ENCODE assay signal across 1 cellular context in genomic region chr21:45613881-45614280, GRCh38.
TF ChIP-seq lines count a peak whose summit lies in the region.

No MANE protein-coding gene starts in this region.

TF ChIP-seq in IMR-90, 13 proteins besides CTCF, POLR2A, EP300 and RAD21 (continued from another document):
- TF ChIP-seq MAFK (IDR thresholded peaks at IDR 0.05; ENCODE audit: low read depth, low read length) = no peak
- no peak for TF ChIP-seq SMC3 (IDR thresholded peaks at IDR 0.05; ENCODE audit: low read depth, low read length)
- TF ChIP-seq CHD1 (IDR thresholded peaks at IDR 0.05; ENCODE audit: low read depth, low read length) = no peak
- TF ChIP-seq BHLHE40 (IDR thresholded peaks at IDR 0.05; ENCODE audit: low read depth, low read length) = no peak
- TF ChIP-seq MXI1 (IDR thresholded peaks at IDR 0.05; ENCODE audit: borderline replicate concordance, low read depth, low read length) = no peak
- TF ChIP-seq USF2 (IDR thresholded peaks at IDR 0.05; ENCODE audit: low read depth, low read length) = no peak
- TF ChIP-seq NFE2L2 (IDR thresholded peaks at IDR 0.05; ENCODE audit: low read depth, low read length) = no peak
- no peak for TF ChIP-seq MAZ (IDR thresholded peaks at IDR 0.05; ENCODE audit: borderline replicate concordance, low read depth, low read length)
- no peak for TF ChIP-seq RCOR1 (IDR thresholded peaks at IDR 0.05; ENCODE audit: insufficient replicate concordance, low read length)
- no peak for TF ChIP-seq RFX5 (IDR thresholded peaks at IDR 0.05; ENCODE audit: low read depth, low read length)
- no peak for TF ChIP-seq FOS (IDR thresholded peaks at IDR 0.05; ENCODE audit: low read depth, low read length)
- no peak for TF ChIP-seq CEBPB (IDR thresholded peaks at IDR 0.05; ENCODE audit: low read depth, low read length)
TF ChIP-seq in IMR-90: peak in this region for 0.
